Comparison of ENCODE assay signal across 9 cellular contexts in the genomic region with DNA sequence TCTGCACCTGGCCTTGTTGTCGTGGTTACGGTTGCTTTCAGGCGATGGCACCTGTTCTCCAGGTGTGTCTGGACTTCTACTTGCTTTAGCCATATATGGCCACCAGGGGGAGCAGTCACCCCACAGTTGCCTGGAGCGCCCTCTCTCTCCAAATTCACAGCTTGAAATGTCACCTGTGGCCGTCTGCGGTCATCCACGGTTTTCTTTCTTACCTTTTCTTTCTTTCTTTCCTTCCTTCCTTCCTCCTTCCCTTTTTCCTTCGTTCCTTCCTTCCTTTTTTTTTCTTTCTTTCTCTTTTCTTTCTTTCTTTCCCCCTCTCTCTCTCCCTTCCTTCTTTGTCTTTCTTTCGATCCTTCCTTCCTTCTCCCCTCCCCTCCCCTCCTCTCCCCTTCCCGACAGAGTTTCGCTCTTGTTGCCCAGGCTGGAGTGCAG.
DNase-seq lines count a peak whose midpoint lies in the region; ATAC-seq and TF ChIP-seq lines count a peak whose summit lies in the region.
"Had no signal": no experiment of that assay in that cellular context is flagged by ENCODE, and none has a peak within 500 bp of the region (broad histone marks: within the 10 kb centered on the region; RNA-seq: fewer than 3 reads in every experiment).

No MANE protein-coding gene starts in this region.

- H3K27ac ChIP-seq in DOHH2 (ENCODE audit: low read depth, low read length) (no peak overlapping the region), HEK293 (ENCODE audit: extremely low read depth, low read depth, low read length) (no peak overlapping the region)
- H3K27ac ChIP-seq: SK-N-MC had no signal

- no peaks in the 10 kb centered on the region for H4K20me1 ChIP-seq in DOHH2 (ENCODE audit: control insufficient read depth, insufficient read depth, low read depth, low read length)

- H3K27ac Mint-ChIP-seq in chondrocyte (ENCODE audit: unreplicated experiment) (peak overlapping the region; percentile 65), memory B cell (no peak overlapping the region)

- H3K27me3 Mint-ChIP-seq in chondrocyte (ENCODE audit: low read depth) (no peaks in the 10 kb centered on the region), memory B cell (no peaks in the 10 kb centered on the region)

- CTCF ChIA-PET in HEK293 (lab: Yijun Ruan, JAX) = interaction anchor here (0.6 kb wide), 1 partner anchor 29 kb away, joined by 3 read pairs; no protein-coding TSS in a partner anchor

- peak; percentile 77 for ATAC-seq in memory B cell (ENCODE audit: low read depth)

- peak; percentile 93 for TF ChIP-seq CTCF in DOHH2 (IDR thresholded peaks at IDR 0.05; ENCODE audit: low read depth, low read length, poor library complexity, severe bottlenecking)
- no peak for TF ChIP-seq CTCF in HEK293 (tag by site-specific recombination; IDR thresholded peaks at IDR 0.05)
- peak; percentile 86 for TF ChIP-seq CTCF in chondrocyte (IDR thresholded peaks at IDR 0.05)

- H3K9me2 ChIP-seq in DOHH2 (replicated peaks; ENCODE audit: control insufficient read depth, low read length) = no peaks in the 10 kb centered on the region

- peaks cover 8% of the 10 kb centered on the region for H3K9me3 Mint-ChIP-seq in chondrocyte (ENCODE audit: low read depth)
- H3K9me3 Mint-ChIP-seq in memory B cell = no peaks in the 10 kb centered on the region

- DNase-seq in NCI-H2081 (lab: John Stamatoyannopoulos, UW) = peak; percentile 86 to 91
- DNase-seq in activated CD4-positive, alpha-beta T cell treated with anti-CD3 and anti-CD28 coated beads for 24 hours (ENCODE audit: low read depth in 2 of 2) = peak; percentile 39 to 56
- no peak for DNase-seq in chondrocyte (ENCODE audit: low spot score)
- peak; percentile 58 to 64 for DNase-seq in memory B cell (ENCODE audit: low spot score in 2 of 2)
- DNase-seq in stimulated activated CD8-positive, alpha-beta memory T cell treated with anti-CD3 and anti-CD28 coated beads, Interleukin-7, amount 100 ng/mL, for 1 hour (ENCODE audit: low read depth in 2 of 2) = peak; percentile 33 to 54
- no peak for DNase-seq in pons (ENCODE audit: low spot score)

- no peaks in the 10 kb centered on the region for H3F3A ChIP-seq in DOHH2 (ENCODE audit: control insufficient read depth, insufficient read depth)

- no peak overlapping the region for H3K4me3 Mint-ChIP-seq in chondrocyte (ENCODE audit: unreplicated experiment)
- no peak overlapping the region for H3K4me3 Mint-ChIP-seq in memory B cell

- H3K36me3 ChIP-seq in DOHH2 (ENCODE audit: control insufficient read depth, low read length) = peaks cover 7% of the 10 kb centered on the region
- no peaks in the 10 kb centered on the region; a peak in 1 of 3 replicates for H3K36me3 ChIP-seq in HEK293 (ENCODE audit: control insufficient read depth in 2 of 2, insufficient read depth in 1 of 2, low read length in 2 of 2)

- H3K4me1 Mint-ChIP-seq in chondrocyte (ENCODE audit: low read depth) = no peaks in the 10 kb centered on the region
- H3K4me1 Mint-ChIP-seq in memory B cell = peaks cover 8% of the 10 kb centered on the region

- no peaks in the 10 kb centered on the region for H3K9me3 ChIP-seq in DOHH2 (ENCODE audit: control insufficient read depth, insufficient read depth, low read length)
- H3K9me3 ChIP-seq in HEK293 (ENCODE audit: control insufficient read depth, insufficient read depth, low read depth, low read length) = no peaks in the 10 kb centered on the region

- H3K4me3 ChIP-seq in DOHH2 (ENCODE audit: low read length) (no peak overlapping the region), HEK293 (ENCODE audit: low read depth, low read length) (no peak overlapping the region)
- H3K4me3 ChIP-seq: SK-N-MC had no signal

- H3K4me1 ChIP-seq in DOHH2 (ENCODE audit: control insufficient read depth, low read length) = peaks cover 6% of the 10 kb centered on the region
- no peaks in the 10 kb centered on the region for H3K4me1 ChIP-seq in HEK293 (ENCODE audit: control insufficient read depth, insufficient read depth, low read length)

- POLR2A ChIA-PET in HEK293 (lab: Yijun Ruan, JAX) = no interaction called here

- H3K36me3 Mint-ChIP-seq in chondrocyte (ENCODE audit: low read depth) (peaks cover 12% of the 10 kb centered on the region), memory B cell (peaks cover 4% of the 10 kb centered on the region)

- H3K4me2 ChIP-seq in DOHH2 (ENCODE audit: low read length) = no peak overlapping the region

- H3K27me3 ChIP-seq in DOHH2 (ENCODE audit: control insufficient read depth, low read length) = no peaks in the 10 kb centered on the region

- H3K79me2 ChIP-seq in DOHH2 (ENCODE audit: control insufficient read depth, low read length) = no peaks in the 10 kb centered on the region

TF ChIP-seq in HEK293, 187 proteins besides CTCF, POLR2A, EP300 and RAD21:
- no peak for TF ChIP-seq ZBTB26 (tag by site-specific recombination; optimal IDR thresholded peaks at IDR 0.05)
- TF ChIP-seq SCRT1 (tag by site-specific recombination; IDR thresholded peaks at IDR 0.05; ENCODE audit: borderline replicate concordance) = peak; percentile 80
- TF ChIP-seq ZEB2 (tag by site-specific recombination; IDR thresholded peaks at IDR 0.05) = peak; percentile 55; the same call in 1 of the 2 replicates
- TF ChIP-seq ZNF843 (tag by site-specific recombination; IDR thresholded peaks at IDR 0.05) = no peak
- TF ChIP-seq ZNF791 (tag by site-specific recombination; IDR thresholded peaks at IDR 0.05) = no peak
- peak; percentile 93 for TF ChIP-seq ZNF366 (tag by site-specific recombination; conservative IDR thresholded peaks at IDR 0.05)
- TF ChIP-seq SCRT2 (tag by site-specific recombination; IDR thresholded peaks at IDR 0.05) = peak; percentile 85
- no peak for TF ChIP-seq ZNF23 (tag by site-specific recombination; IDR thresholded peaks at IDR 0.05; ENCODE audit: borderline replicate concordance)

Comparison
In these comparisons a context has a peak if more than half of its experiments do, and no peak if none do; other contexts are left out.
1. DNase-seq: peak in NCI-H2081 (2 of 2), activated CD4-positive, alpha-beta T cell treated with anti-CD3 and anti-CD28 coated beads for 24 hours (2 of 2), memory B cell (2 of 2) and stimulated activated CD8-positive, alpha-beta memory T cell treated with anti-CD3 and anti-CD28 coated beads, Interleukin-7, amount 100 ng/mL, for 1 hour (2 of 2); none in chondrocyte (single experiment) and pons (single experiment).